10 cellular contexts compared by ENCODE assay signal in the genomic region with DNA sequence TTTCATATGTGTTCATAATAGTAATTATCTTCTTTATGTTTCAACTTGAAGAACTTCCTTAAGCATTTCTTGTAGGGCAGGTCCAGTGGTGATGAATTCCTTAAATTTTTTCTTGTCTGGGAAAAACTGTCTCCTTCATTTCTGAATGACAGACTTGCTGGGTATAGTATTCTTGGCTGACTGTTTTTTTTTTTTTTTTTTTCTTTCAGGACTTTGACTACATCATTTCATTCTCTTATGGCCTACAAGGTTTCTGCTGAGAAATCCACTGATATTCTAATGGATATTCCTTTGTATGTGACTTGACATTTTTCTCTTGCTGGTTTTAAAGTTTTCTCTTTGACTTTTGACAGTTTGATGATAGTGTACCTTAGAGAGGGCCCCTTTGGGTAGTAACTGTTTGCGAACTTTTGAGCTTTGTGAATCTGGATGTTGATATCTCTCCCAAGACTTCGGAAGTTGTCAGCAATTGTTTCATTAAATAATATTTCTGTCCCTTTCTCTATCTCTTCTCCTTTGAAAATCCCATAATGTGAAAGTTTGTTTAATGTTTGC. TPM values are rescaled to one million over a fixed set of nuclear protein-coding genes. Genes with fewer than 3 reads are reported as not detected.
"Had no signal": no experiment of that assay in that cellular context is flagged by ENCODE, and none has a peak within 500 bp of the region (broad histone marks: within the 10 kb centered on the region; RNA-seq: fewer than 3 reads in every experiment).

No MANE protein-coding gene starts in this region.

- H3K9ac ChIP-seq: GM23248 had no signal

- H3K27me3 Mint-ChIP-seq: IgD-negative memory B cell had no signal

- DNase-seq: GM23248, GOT3, H9, HFFc6, KBM-7 had no signal

- H3K4me3 Mint-ChIP-seq: H9, HFFc6 had no signal

- H3K4me1 Mint-ChIP-seq: H9 had no signal

- H3K27ac ChIP-seq: GM23248, HL-60 had no signal

- H2AFZ ChIP-seq: GM23248 had no signal

- H3K27ac Mint-ChIP-seq: H9, HFFc6, IgD-negative memory B cell had no signal

- H3K4me3 ChIP-seq: GM23248 had no signal

- FAIRE-seq: H54, HepG2 had no signal

- ATAC-seq: HCT116, HepG2 had no signal

RNA-seq across cellular contexts. Expression of a gene that starts 54.2 kb away (rescaled TPM):
- polyA plus RNA-seq: GM23248, IgD-negative memory B cell had no signal
